ENCODE assay signal across 8 cellular contexts in genomic region chr6:33620158-33620583, GRCh38. TPM values are rescaled to one million over a fixed set of nuclear protein-coding genes. Genes with fewer than 3 reads are reported as not detected.
DNase-seq lines count a peak whose midpoint lies in the region; ATAC-seq and TF ChIP-seq lines count a peak whose summit lies in the region.

No MANE protein-coding gene starts in this region.

- TF ChIP-seq POLR2A in vagina (IDR thresholded peaks at IDR 0.05) = peak in 1 of 2 donors; percentile 7

- no peaks in the 10 kb centered on the region for H3K9me3 ChIP-seq in CD4-positive, CD25-positive, alpha-beta regulatory T cell (ENCODE audit: control insufficient read depth in 2 of 2, low read length in 2 of 2)
- H3K9me3 ChIP-seq in endodermal cell (ENCODE audit: control insufficient read depth, low read length) (no peaks in the 10 kb centered on the region), mucosa of stomach (ENCODE audit: control insufficient read depth, low read length) (no peaks in the 10 kb centered on the region), vagina (no peaks in the 10 kb centered on the region)

- peak overlapping the region; percentile 93 to 99 (median 95) for H3K4me3 Mint-ChIP-seq in CD4-positive, CD25-positive, alpha-beta regulatory T cell
- H3K4me3 Mint-ChIP-seq in activated CD4-positive, alpha-beta T cell treated with anti-CD3 and anti-CD28 coated beads, Interleukin-2, amount 10 ng/mL, durations not matched to agents 24 days and 14 days = peak overlapping the region; percentile 96
- peak overlapping the region; percentile 79 for H3K4me3 Mint-ChIP-seq in endodermal cell

- no peaks in the 10 kb centered on the region for H3K36me3 ChIP-seq in CD4-positive, CD25-positive, alpha-beta regulatory T cell (ENCODE audit: control insufficient read depth, insufficient read depth, low read length)
- no peaks in the 10 kb centered on the region for H3K36me3 ChIP-seq in endodermal cell (ENCODE audit: control insufficient read depth, insufficient read depth, low read length)
- no peaks in the 10 kb centered on the region for H3K36me3 ChIP-seq in mucosa of stomach (ENCODE audit: control insufficient read depth, insufficient read depth, low read length)
- H3K36me3 ChIP-seq in vagina = no peaks in the 10 kb centered on the region

- no peak for TF ChIP-seq CTCF in endodermal cell (conservative IDR thresholded peaks at IDR 0.05)
- TF ChIP-seq CTCF in vagina (IDR thresholded peaks at IDR 0.05) = no peak

- peak overlapping the region; percentile 93 for H3K4me3 ChIP-seq in CD4-positive, CD25-positive, alpha-beta regulatory T cell (ENCODE audit: low read depth, low read length)
- H3K4me3 ChIP-seq in endodermal cell (ENCODE audit: low read length) = peak overlapping the region; percentile 86
- H3K4me3 ChIP-seq in mucosa of stomach (ENCODE audit: low read length) = peak overlapping the region; percentile 80
- peak overlapping the region; percentile 57 to 90 for H3K4me3 ChIP-seq in vagina

- H3K4me1 ChIP-seq in CD4-positive, CD25-positive, alpha-beta regulatory T cell (ENCODE audit: control insufficient read depth, insufficient read depth, low read length, poor library complexity, severe bottlenecking) = peaks cover 42% of the 10 kb centered on the region
- no peaks in the 10 kb centered on the region for H3K4me1 ChIP-seq in endodermal cell (ENCODE audit: control insufficient read depth, insufficient read depth, low read length)
- peaks cover 34% of the 10 kb centered on the region for H3K4me1 ChIP-seq in mucosa of stomach (ENCODE audit: control insufficient read depth, insufficient read depth, low read length)
- peaks cover 51% of the 10 kb centered on the region for H3K4me1 ChIP-seq in vagina

- intact Hi-C loops in activated CD4-positive, alpha-beta T cell treated with anti-CD3 and anti-CD28 coated beads, Interleukin-2, amount 10 ng/mL, durations not matched to agents 24 days and 14 days (cut with micrococcal nuclease) = loop anchor here (2.0 to 5.0 kb wide), 3 partner anchors 35 to 201 kb away; partner anchors contain the start of genes CUTA and ZBTB9
- intact Hi-C loops in vagina (cut with DNase I) = loop anchor here (5.0 kb wide), 1 partner anchor 33 kb away; no protein-coding TSS in a partner anchor

- peak overlapping the region; percentile 69 for H3K27ac ChIP-seq in CD4-positive, CD25-positive, alpha-beta regulatory T cell (ENCODE audit: insufficient read depth, low read length, poor library complexity, severe bottlenecking)
- H3K27ac ChIP-seq in endodermal cell (ENCODE audit: low read depth, low read length) (no peak overlapping the region), vagina (peak overlapping the region; percentile 92)

- ATAC-seq in CD4-positive, CD25-positive, alpha-beta regulatory T cell (ENCODE audit: low read depth in 2 of 2) = no peak
- ATAC-seq in GM21717 (IDR thresholded peaks at IDR 0.05; ENCODE audit: unreplicated experiment) = no peak

- peaks cover 9 to 50% (median 26%) of the 10 kb centered on the region in 4 donors for H3K4me1 Mint-ChIP-seq in CD4-positive, CD25-positive, alpha-beta regulatory T cell
- H3K4me1 Mint-ChIP-seq in activated CD4-positive, alpha-beta T cell treated with anti-CD3 and anti-CD28 coated beads, Interleukin-2, amount 10 ng/mL, durations not matched to agents 24 days and 14 days = peaks cover 48% of the 10 kb centered on the region
- peaks cover 31% of the 10 kb centered on the region for H3K4me1 Mint-ChIP-seq in endodermal cell

- 0 to 1% methylated on average over 4 to 20 of the region's 20 CpGs for WGBS in endodermal cell (ENCODE audit: insufficient coverage in 1 of 2, insufficient read length in 1 of 2), 2 experiments

- no peaks in the 10 kb centered on the region for H3K9me3 Mint-ChIP-seq in CD4-positive, CD25-positive, alpha-beta regulatory T cell
- no peaks in the 10 kb centered on the region for H3K9me3 Mint-ChIP-seq in activated CD4-positive, alpha-beta T cell treated with anti-CD3 and anti-CD28 coated beads, Interleukin-2, amount 10 ng/mL, durations not matched to agents 24 days and 14 days
- H3K9me3 Mint-ChIP-seq in endodermal cell = no peaks in the 10 kb centered on the region

- peaks cover 5% of the 10 kb centered on the region for H3K27me3 Mint-ChIP-seq in CD4-positive, CD25-positive, alpha-beta regulatory T cell
- no peaks in the 10 kb centered on the region for H3K27me3 Mint-ChIP-seq in activated CD4-positive, alpha-beta T cell treated with anti-CD3 and anti-CD28 coated beads, Interleukin-2, amount 10 ng/mL, durations not matched to agents 24 days and 14 days
- peaks cover 19% of the 10 kb centered on the region for H3K27me3 Mint-ChIP-seq in endodermal cell (ENCODE audit: insufficient read depth)

- H3K36me3 Mint-ChIP-seq in CD4-positive, CD25-positive, alpha-beta regulatory T cell = no peaks in the 10 kb centered on the region
- H3K36me3 Mint-ChIP-seq in activated CD4-positive, alpha-beta T cell treated with anti-CD3 and anti-CD28 coated beads, Interleukin-2, amount 10 ng/mL, durations not matched to agents 24 days and 14 days (ENCODE audit: low read depth) = peaks cover 18% of the 10 kb centered on the region
- peaks cover 7% of the 10 kb centered on the region for H3K36me3 Mint-ChIP-seq in endodermal cell (ENCODE audit: low read depth)

- H3K9ac ChIP-seq in endodermal cell (ENCODE audit: extremely low read depth, low read length, poor library complexity, severe bottlenecking) = peak overlapping the region; percentile 28
- H3K9ac ChIP-seq in mucosa of stomach (ENCODE audit: low read length) = peak overlapping the region; percentile 79

- H3K27ac Mint-ChIP-seq in CD4-positive, CD25-positive, alpha-beta regulatory T cell = peak overlapping the region; percentile 91 to 96 (median 95)
- H3K27ac Mint-ChIP-seq in activated CD4-positive, alpha-beta T cell treated with anti-CD3 and anti-CD28 coated beads, Interleukin-2, amount 10 ng/mL, durations not matched to agents 24 days and 14 days = peak overlapping the region; percentile 91
- H3K27ac Mint-ChIP-seq in endodermal cell = peak overlapping the region; percentile 87

- peak; percentile 11 to 61 (median 24) for DNase-seq in CD4-positive, CD25-positive, alpha-beta regulatory T cell
- DNase-seq in HuH-7.5 (ENCODE audit: low spot score) (peak; percentile 48), endodermal cell (peak; percentile 76), vagina (ENCODE audit: extremely low spot score in 2 of 2) (no peak), mesenteric fat pad (ENCODE audit: low spot score) (no peak)
- DNase-seq in activated CD4-positive, alpha-beta T cell treated with anti-CD3 and anti-CD28 coated beads, Interleukin-2, amount 10 ng/mL, durations not matched to agents 24 days and 14 days = peak; percentile 85

- H3K27me3 ChIP-seq in CD4-positive, CD25-positive, alpha-beta regulatory T cell (ENCODE audit: control insufficient read depth, insufficient read depth, low read length) = no peaks in the 10 kb centered on the region
- peaks cover 33% of the 10 kb centered on the region for H3K27me3 ChIP-seq in endodermal cell (ENCODE audit: control insufficient read depth, insufficient read depth, low read length, poor library complexity, severe bottlenecking)
- no peaks in the 10 kb centered on the region for H3K27me3 ChIP-seq in mucosa of stomach (ENCODE audit: control insufficient read depth, insufficient read depth, low read length)
- H3K27me3 ChIP-seq in vagina = no peaks in the 10 kb centered on the region

RNA-seq across cellular contexts. Expression of gene ITPR3, which starts 1.0 kb away (rescaled TPM):
- 54.5 TPM for total RNA-seq in CD4-positive, CD25-positive, alpha-beta regulatory T cell
- polyA plus RNA-seq in CD4-positive, CD25-positive, alpha-beta regulatory T cell = 1 to 10 TPM; 1.3 to 2.2 (median 1.9) TPM
- 45.5 and 45.6 TPM in 2 replicates for total RNA-seq in activated CD4-positive, alpha-beta T cell treated with anti-CD3 and anti-CD28 coated beads, Interleukin-2, amount 10 ng/mL, durations not matched to agents 24 days and 14 days
- 10 to 100 TPM; 29.6 to 33.3 TPM for total RNA-seq in endodermal cell
- 6.0 TPM for polyA plus RNA-seq in endodermal cell (2013, experiment 1 of 2)
- 6.6 TPM for polyA plus RNA-seq in endodermal cell (2013, experiment 2 of 2)
- total RNA-seq in vagina = 50.1 TPM
- total RNA-seq in mesenteric fat pad = 18.5 TPM

RNA-seq across cellular contexts. Expression of gene BAK1, which starts 40.1 kb away (rescaled TPM):
- 41.7 TPM for total RNA-seq in CD4-positive, CD25-positive, alpha-beta regulatory T cell
- 10 to 100 TPM; 38.1 to 66.3 (median 54.4) TPM for polyA plus RNA-seq in CD4-positive, CD25-positive, alpha-beta regulatory T cell
- total RNA-seq in activated CD4-positive, alpha-beta T cell treated with anti-CD3 and anti-CD28 coated beads, Interleukin-2, amount 10 ng/mL, durations not matched to agents 24 days and 14 days = 54.7 and 55.9 TPM in 2 replicates
- total RNA-seq in endodermal cell (10 to 100 TPM; 39.9 to 41.2 TPM), vagina (19.2 TPM), mesenteric fat pad (15.2 TPM)
- 28.1 TPM for polyA plus RNA-seq in endodermal cell (2013, experiment 1 of 2)
- 27.8 TPM for polyA plus RNA-seq in endodermal cell (2013, experiment 2 of 2)

Comparison
In these comparisons a context has a peak if more than half of its experiments do, and no peak if none do; other contexts are left out.
1. DNase-seq: peak in CD4-positive, CD25-positive, alpha-beta regulatory T cell (3 of 3), HuH-7.5 (single experiment), activated CD4-positive, alpha-beta T cell treated with anti-CD3 and anti-CD28 coated beads, Interleukin-2, amount 10 ng/mL, durations not matched to agents 24 days and 14 days (single experiment) and endodermal cell (single experiment); none in vagina (0 of 2) and mesenteric fat pad (single experiment).
2. Peak in every context shown above with its lines, with median percentiles within 50 percentile points of each other: H3K4me3 ChIP-seq, H3K27ac Mint-ChIP-seq and H3K4me3 Mint-ChIP-seq.